In the genomic region with DNA sequence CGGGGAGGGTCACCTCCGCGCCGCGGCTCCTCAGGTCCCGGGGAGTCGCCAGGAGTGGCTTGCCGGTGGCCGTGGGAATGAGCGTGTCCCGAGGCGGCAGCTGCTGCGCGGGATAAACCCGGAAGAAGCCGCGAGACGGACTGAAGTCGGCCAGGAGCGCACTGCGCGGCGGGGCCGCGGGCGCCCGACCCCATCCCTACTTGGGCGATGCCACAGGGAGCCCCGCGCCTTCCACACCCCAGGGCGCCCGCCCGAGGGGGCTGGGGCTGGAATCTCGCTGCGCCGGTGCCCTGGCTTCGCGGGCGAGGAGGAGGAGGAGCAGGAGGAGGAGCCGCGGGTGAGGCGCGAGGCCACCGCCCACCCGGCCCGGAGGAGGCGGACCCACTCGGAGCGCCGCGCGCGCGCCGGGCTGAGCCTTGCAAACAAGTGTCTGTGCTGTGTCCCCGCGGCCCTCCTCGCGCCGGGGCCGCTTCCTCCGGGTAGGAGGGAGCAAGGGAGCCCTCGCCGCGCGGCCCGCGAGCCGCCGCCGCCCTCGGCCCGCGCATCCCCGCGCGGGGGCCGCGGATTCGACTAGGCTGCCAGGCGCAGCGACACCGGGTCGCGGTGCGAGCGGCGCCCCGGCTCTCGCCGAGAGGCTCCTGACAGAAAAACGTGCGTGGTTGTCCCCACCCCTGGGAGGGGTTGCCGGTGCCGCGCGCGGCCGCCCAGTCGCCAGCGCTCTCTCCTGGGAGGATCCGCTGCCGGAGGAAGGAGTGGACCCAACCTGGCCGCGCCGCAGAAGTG, we compare ENCODE assay signal across 1 cellular context.
TF ChIP-seq lines count a peak whose summit lies in the region.

A gene (plus strand): TSS at position 412 of the 783 bp plus-strand sequence.

TF ChIP-seq in HepG2, 621 proteins besides CTCF, POLR2A, EP300 and RAD21 (continued from another document and continues in another):
- TF ChIP-seq, protein P1, sequence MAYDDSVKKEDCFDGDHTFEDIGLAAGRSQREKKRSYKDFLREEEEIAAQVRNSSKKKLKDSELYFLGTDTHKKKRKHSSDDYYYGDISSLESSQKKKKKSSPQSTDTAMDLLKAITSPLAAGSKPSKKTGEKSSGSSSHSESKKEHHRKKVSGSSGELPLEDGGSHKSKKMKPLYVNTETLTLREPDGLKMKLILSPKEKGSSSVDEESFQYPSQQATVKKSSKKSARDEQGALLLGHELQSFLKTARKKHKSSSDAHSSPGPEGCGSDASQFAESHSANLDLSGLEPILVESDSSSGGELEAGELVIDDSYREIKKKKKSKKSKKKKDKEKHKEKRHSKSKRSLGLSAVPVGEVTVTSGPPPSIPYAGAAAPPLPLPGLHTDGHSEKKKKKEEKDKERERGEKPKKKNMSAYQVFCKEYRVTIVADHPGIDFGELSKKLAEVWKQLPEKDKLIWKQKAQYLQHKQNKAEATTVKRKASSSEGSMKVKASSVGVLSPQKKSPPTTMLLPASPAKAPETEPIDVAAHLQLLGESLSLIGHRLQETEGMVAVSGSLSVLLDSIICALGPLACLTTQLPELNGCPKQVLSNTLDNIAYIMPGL (CRISPR knock-in tag; IDR thresholded peaks at IDR 0.05; ENCODE audit: borderline replicate concordance in 1 of 2, low read depth in 1 of 2): peak in 1 of 2 experiments; percentile 65; a peak in 2 of 4 replicates
- TF ChIP-seq MAF1 (CRISPR knock-in tag; IDR thresholded peaks at IDR 0.05; ENCODE audit: borderline replicate concordance) (no peak; the same call in 1 of the 2 replicates), ZNF326 (CRISPR knock-in tag; IDR thresholded peaks at IDR 0.05; ENCODE audit: borderline replicate concordance) (no peak), ARHGAP35 (CRISPR knock-in tag; IDR thresholded peaks at IDR 0.05; ENCODE audit: borderline replicate concordance) (peak; percentile 62; the same call in 1 of the 2 replicates), MAFK (conservative IDR thresholded peaks at IDR 0.05 in 1 of 2, IDR thresholded peaks at IDR 0.05 in 1 of 2; ENCODE audit: low read length in 2 of 2) (no peak), ZNF383 (CRISPR knock-in tag; IDR thresholded peaks at IDR 0.05; ENCODE audit: borderline replicate concordance) (0 out of 2 replicates have a peak, but pooled peaks have one; percentile 3), U2AF2 (IDR thresholded peaks at IDR 0.05; ENCODE audit: low read depth, low read length) (no peak), KDM4B (CRISPR knock-in tag; IDR thresholded peaks at IDR 0.05) (no peak), ZEB1 (IDR thresholded peaks at IDR 0.05; ENCODE audit: insufficient replicate concordance, low read depth) (no peak), KLF6 (CRISPR knock-in tag; IDR thresholded peaks at IDR 0.05) (peak; percentile 93), ZNF549 (CRISPR knock-in tag; IDR thresholded peaks at IDR 0.05) (no peak), NONO (IDR thresholded peaks at IDR 0.05) (no peak), NONO (CRISPR knock-in tag; conservative IDR thresholded peaks at IDR 0.05) (peak; percentile 81; the same call in 1 of the 2 replicates), HOXA7 (CRISPR knock-in tag; IDR thresholded peaks at IDR 0.05) (no peak), GFI1 (CRISPR knock-in tag; IDR thresholded peaks at IDR 0.05; ENCODE audit: borderline replicate concordance) (peak; percentile 65; the same call in 1 of the 2 replicates), ZNF768 (CRISPR knock-in tag; IDR thresholded peaks at IDR 0.05) (no peak; the same call in 1 of the 2 replicates), ZMYM3 (CRISPR knock-in tag; IDR thresholded peaks at IDR 0.05) (no peak), SP5 (CRISPR knock-in tag; IDR thresholded peaks at IDR 0.05; ENCODE audit: borderline replicate concordance, low read depth) (peak; percentile 83), KMT2B (CRISPR knock-in tag; IDR thresholded peaks at IDR 0.05) (peak; percentile 74; the same call in 1 of the 2 replicates), ZNF761 (CRISPR knock-in tag; conservative IDR thresholded peaks at IDR 0.05) (no peak), SOX13 (IDR thresholded peaks at IDR 0.05) (no peak), SOX13 (CRISPR knock-in tag; conservative IDR thresholded peaks at IDR 0.05 in 1 of 2, IDR thresholded peaks at IDR 0.05 in 1 of 2) (peak in 1 of 2 experiments; percentile 16; a peak in 1 of 4 replicates), AGO2 (optimal IDR thresholded peaks at IDR 0.05; ENCODE audit: low read depth, low read length) (peak; percentile 21), ZNF431 (CRISPR knock-in tag; IDR thresholded peaks at IDR 0.05; ENCODE audit: borderline replicate concordance, low read depth) (peak; percentile 75), ZNF720 (CRISPR knock-in tag; IDR thresholded peaks at IDR 0.05) (no peak), ZNF468 (CRISPR knock-in tag; IDR thresholded peaks at IDR 0.05) (no peak), ARID2 (CRISPR knock-in tag; IDR thresholded peaks at IDR 0.05; ENCODE audit: borderline replicate concordance) (no peak), ZSCAN31 (CRISPR knock-in tag; IDR thresholded peaks at IDR 0.05; ENCODE audit: low read depth) (peak; percentile 28), RORA (CRISPR knock-in tag; IDR thresholded peaks at IDR 0.05) (no peak), ZFP36L2 (CRISPR knock-in tag; IDR thresholded peaks at IDR 0.05) (no peak), NRL (CRISPR knock-in tag; IDR thresholded peaks at IDR 0.05; ENCODE audit: borderline replicate concordance) (0 out of 2 replicates have a peak, but pooled peaks have one; percentile 32), CBX5 (CRISPR knock-in tag; IDR thresholded peaks at IDR 0.05; ENCODE audit: borderline replicate concordance) (no peak; the same call in 1 of the 2 replicates), ZNF564 (CRISPR knock-in tag; IDR thresholded peaks at IDR 0.05) (no peak)
- TF ChIP-seq, protein P2, sequence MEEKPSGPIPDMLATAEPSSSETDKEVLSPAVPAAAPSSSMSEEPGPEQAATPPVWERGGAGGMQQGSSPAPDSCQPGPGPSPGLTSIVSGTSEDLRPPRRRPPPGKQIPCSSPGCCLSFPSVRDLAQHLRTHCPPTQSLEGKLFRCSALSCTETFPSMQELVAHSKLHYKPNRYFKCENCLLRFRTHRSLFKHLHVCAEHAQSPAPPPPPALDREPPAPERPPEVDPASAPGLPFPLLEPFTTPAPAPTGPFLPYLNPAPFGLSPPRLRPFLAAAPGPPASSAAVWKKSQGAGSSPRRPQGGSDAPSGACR (CRISPR knock-in tag; IDR thresholded peaks at IDR 0.05): no peak
- TF ChIP-seq, protein P3, sequence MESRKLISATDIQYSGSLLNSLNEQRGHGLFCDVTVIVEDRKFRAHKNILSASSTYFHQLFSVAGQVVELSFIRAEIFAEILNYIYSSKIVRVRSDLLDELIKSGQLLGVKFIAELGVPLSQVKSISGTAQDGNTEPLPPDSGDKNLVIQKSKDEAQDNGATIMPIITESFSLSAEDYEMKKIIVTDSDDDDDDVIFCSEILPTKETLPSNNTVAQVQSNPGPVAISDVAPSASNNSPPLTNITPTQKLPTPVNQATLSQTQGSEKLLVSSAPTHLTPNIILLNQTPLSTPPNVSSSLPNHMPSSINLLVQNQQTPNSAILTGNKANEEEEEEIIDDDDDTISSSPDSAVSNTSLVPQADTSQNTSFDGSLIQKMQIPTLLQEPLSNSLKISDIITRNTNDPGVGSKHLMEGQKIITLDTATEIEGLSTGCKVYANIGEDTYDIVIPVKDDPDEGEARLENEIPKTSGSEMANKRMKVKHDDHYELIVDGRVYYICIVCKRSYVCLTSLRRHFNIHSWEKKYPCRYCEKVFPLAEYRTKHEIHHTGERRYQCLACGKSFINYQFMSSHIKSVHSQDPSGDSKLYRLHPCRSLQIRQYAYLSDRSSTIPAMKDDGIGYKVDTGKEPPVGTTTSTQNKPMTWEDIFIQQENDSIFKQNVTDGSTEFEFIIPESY (CRISPR knock-in tag; IDR thresholded peaks at IDR 0.05): no peak
- TF ChIP-seq, protein P4, sequence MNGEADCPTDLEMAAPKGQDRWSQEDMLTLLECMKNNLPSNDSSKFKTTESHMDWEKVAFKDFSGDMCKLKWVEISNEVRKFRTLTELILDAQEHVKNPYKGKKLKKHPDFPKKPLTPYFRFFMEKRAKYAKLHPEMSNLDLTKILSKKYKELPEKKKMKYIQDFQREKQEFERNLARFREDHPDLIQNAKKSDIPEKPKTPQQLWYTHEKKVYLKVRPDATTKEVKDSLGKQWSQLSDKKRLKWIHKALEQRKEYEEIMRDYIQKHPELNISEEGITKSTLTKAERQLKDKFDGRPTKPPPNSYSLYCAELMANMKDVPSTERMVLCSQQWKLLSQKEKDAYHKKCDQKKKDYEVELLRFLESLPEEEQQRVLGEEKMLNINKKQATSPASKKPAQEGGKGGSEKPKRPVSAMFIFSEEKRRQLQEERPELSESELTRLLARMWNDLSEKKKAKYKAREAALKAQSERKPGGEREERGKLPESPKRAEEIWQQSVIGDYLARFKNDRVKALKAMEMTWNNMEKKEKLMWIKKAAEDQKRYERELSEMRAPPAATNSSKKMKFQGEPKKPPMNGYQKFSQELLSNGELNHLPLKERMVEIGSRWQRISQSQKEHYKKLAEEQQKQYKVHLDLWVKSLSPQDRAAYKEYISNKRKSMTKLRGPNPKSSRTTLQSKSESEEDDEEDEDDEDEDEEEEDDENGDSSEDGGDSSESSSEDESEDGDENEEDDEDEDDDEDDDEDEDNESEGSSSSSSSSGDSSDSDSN (CRISPR knock-in tag; IDR thresholded peaks at IDR 0.05): peak; percentile 81; the same call in 1 of the 2 replicates
- TF ChIP-seq, protein P5, sequence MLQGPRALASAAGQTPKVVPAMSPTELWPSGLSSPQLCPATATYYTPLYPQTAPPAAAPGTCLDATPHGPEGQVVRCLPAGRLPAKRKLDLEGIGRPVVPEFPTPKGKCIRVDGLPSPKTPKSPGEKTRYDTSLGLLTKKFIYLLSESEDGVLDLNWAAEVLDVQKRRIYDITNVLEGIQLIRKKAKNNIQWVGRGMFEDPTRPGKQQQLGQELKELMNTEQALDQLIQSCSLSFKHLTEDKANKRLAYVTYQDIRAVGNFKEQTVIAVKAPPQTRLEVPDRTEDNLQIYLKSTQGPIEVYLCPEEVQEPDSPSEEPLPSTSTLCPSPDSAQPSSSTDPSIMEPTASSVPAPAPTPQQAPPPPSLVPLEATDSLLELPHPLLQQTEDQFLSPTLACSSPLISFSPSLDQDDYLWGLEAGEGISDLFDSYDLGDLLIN (CRISPR knock-in tag; IDR thresholded peaks at IDR 0.05; ENCODE audit: borderline replicate concordance): no peak
- TF ChIP-seq, protein P6, sequence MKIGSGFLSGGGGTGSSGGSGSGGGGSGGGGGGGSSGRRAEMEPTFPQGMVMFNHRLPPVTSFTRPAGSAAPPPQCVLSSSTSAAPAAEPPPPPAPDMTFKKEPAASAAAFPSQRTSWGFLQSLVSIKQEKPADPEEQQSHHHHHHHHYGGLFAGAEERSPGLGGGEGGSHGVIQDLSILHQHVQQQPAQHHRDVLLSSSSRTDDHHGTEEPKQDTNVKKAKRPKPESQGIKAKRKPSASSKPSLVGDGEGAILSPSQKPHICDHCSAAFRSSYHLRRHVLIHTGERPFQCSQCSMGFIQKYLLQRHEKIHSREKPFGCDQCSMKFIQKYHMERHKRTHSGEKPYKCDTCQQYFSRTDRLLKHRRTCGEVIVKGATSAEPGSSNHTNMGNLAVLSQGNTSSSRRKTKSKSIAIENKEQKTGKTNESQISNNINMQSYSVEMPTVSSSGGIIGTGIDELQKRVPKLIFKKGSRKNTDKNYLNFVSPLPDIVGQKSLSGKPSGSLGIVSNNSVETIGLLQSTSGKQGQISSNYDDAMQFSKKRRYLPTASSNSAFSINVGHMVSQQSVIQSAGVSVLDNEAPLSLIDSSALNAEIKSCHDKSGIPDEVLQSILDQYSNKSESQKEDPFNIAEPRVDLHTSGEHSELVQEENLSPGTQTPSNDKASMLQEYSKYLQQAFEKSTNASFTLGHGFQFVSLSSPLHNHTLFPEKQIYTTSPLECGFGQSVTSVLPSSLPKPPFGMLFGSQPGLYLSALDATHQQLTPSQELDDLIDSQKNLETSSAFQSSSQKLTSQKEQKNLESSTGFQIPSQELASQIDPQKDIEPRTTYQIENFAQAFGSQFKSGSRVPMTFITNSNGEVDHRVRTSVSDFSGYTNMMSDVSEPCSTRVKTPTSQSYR (CRISPR knock-in tag; IDR thresholded peaks at IDR 0.05; ENCODE audit: borderline replicate concordance): no peak
- TF ChIP-seq, protein P7, sequence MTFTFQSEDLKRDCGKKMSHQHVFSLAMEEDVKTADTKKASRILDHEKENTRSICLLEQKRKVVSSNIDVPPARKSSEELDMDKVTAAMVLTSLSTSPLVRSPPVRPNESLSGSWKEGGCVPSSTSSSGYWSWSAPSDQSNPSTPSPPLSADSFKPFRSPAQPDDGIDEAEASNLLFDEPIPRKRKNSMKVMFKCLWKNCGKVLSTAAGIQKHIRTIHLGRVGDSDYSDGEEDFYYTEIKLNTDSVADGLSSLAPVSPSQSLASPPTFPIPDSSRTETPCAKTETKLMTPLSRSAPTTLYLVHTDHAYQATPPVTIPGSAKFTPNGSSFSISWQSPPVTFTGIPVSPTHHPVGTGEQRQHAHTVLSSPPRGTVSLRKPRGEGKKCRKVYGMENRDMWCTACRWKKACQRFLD (CRISPR knock-in tag; IDR thresholded peaks at IDR 0.05; ENCODE audit: borderline replicate concordance): no peak; the same call in 1 of the 2 replicates
- TF ChIP-seq, protein P8, sequence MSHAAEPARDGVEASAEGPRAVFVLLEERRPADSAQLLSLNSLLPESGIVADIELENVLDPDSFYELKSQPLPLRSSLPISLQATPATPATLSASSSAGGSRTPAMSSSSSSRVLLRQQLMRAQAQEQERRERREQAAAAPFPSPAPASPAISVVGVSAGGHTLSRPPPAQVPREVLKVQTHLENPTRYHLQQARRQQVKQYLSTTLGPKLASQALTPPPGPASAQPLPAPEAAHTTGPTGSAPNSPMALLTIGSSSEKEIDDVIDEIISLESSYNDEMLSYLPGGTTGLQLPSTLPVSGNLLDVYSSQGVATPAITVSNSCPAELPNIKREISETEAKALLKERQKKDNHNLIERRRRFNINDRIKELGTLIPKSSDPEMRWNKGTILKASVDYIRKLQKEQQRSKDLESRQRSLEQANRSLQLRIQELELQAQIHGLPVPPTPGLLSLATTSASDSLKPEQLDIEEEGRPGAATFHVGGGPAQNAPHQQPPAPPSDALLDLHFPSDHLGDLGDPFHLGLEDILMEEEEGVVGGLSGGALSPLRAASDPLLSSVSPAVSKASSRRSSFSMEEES (CRISPR knock-in tag; IDR thresholded peaks at IDR 0.05): no peak
- TF ChIP-seq, protein P9, sequence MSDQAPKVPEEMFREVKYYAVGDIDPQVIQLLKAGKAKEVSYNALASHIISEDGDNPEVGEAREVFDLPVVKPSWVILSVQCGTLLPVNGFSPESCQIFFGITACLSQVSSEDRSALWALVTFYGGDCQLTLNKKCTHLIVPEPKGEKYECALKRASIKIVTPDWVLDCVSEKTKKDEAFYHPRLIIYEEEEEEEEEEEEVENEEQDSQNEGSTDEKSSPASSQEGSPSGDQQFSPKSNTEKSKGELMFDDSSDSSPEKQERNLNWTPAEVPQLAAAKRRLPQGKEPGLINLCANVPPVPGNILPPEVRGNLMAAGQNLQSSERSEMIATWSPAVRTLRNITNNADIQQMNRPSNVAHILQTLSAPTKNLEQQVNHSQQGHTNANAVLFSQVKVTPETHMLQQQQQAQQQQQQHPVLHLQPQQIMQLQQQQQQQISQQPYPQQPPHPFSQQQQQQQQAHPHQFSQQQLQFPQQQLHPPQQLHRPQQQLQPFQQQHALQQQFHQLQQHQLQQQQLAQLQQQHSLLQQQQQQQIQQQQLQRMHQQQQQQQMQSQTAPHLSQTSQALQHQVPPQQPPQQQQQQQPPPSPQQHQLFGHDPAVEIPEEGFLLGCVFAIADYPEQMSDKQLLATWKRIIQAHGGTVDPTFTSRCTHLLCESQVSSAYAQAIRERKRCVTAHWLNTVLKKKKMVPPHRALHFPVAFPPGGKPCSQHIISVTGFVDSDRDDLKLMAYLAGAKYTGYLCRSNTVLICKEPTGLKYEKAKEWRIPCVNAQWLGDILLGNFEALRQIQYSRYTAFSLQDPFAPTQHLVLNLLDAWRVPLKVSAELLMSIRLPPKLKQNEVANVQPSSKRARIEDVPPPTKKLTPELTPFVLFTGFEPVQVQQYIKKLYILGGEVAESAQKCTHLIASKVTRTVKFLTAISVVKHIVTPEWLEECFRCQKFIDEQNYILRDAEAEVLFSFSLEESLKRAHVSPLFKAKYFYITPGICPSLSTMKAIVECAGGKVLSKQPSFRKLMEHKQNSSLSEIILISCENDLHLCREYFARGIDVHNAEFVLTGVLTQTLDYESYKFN (CRISPR knock-in tag; conservative IDR thresholded peaks at IDR 0.05): no peak; the same call in none of the 2 replicates
